8 cellular contexts compared by ENCODE assay signal in the genomic region with DNA sequence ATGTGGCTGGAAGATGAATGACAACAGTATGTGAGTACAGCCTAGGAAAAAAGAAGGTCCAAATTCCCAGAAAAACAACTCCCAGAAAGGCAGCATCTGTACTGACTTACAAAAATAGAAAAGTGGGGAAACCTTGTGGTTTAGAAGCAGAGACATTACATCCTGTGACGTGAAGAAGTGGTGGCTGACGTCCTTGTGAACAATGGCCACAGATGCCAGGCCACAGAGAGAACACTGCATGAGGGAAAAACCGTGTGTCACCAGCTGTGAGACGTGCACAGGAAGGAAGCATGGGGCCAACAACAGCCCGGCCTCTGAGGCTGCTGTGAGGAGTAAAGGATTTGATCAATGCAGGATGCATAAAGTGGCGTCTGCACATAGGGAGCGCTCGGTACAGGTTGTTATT.
DNase-seq lines count a peak whose midpoint lies in the region; ATAC-seq and TF ChIP-seq lines count a peak whose summit lies in the region.

No MANE protein-coding gene starts in this region.

- H3K9me3 ChIP-seq in CD4-positive, alpha-beta memory T cell (ENCODE audit: control insufficient read depth in 1 of 2, low read length in 2 of 2): no peaks in the 10 kb centered on the region
- H3K9me3 ChIP-seq in heart right ventricle: no peaks in the 10 kb centered on the region

- ATAC-seq in HG03108 (IDR thresholded peaks at IDR 0.05; ENCODE audit: unreplicated experiment) (peak; percentile 57), heart right ventricle (peak in 6 of 8 donors; percentile 26 to 90 (median 60))

- H3K4me3 ChIP-seq in CD4-positive, alpha-beta memory T cell (ENCODE audit: low read length in 2 of 2): no peak overlapping the region
- H3K4me3 ChIP-seq in heart right ventricle (no peak overlapping the region), H7 (ENCODE audit: insufficient read depth, low read depth, low read length) (no peak overlapping the region)

- no peaks in the 10 kb centered on the region for H3K27me3 ChIP-seq in CD4-positive, alpha-beta memory T cell (ENCODE audit: insufficient read depth, low read length)
- H3K27me3 ChIP-seq in heart right ventricle (no peaks in the 10 kb centered on the region), H7 (ENCODE audit: control insufficient read depth, insufficient read depth, low read length) (no peaks in the 10 kb centered on the region)

- H3K9me3 Mint-ChIP-seq in CD4-positive, alpha-beta memory T cell: peaks cover 0 to 2% (median 0%) of the 10 kb centered on the region in 8 donors
- H3K9me3 Mint-ChIP-seq in activated CD4-positive, alpha-beta memory T cell treated with anti-CD3 and anti-CD28 coated beads, Interleukin-2, amount 10 ng/mL, durations not matched to agents 7 days and 5 days: no peaks in the 10 kb centered on the region
- peaks cover 7% of the 10 kb centered on the region for H3K9me3 Mint-ChIP-seq in type B pancreatic cell

- H3K4me1 ChIP-seq in CD4-positive, alpha-beta memory T cell (ENCODE audit: insufficient read depth, low read length): no peaks in the 10 kb centered on the region
- peaks cover 0 to 10% (median 0%) of the 10 kb centered on the region in 9 donors for H3K4me1 ChIP-seq in heart right ventricle

- TF ChIP-seq CTCF in heart right ventricle (IDR thresholded peaks at IDR 0.05): no peak
- no peak for TF ChIP-seq CTCF in type B pancreatic cell (conservative IDR thresholded peaks at IDR 0.05)

- H3K27ac Mint-ChIP-seq in CD4-positive, alpha-beta memory T cell: peak overlapping the region in 5 of 7 donors; percentile 10 to 59 (median 31)
- H3K27ac Mint-ChIP-seq in activated CD4-positive, alpha-beta memory T cell treated with anti-CD3 and anti-CD28 coated beads, Interleukin-2, amount 10 ng/mL, durations not matched to agents 7 days and 5 days: peak overlapping the region; percentile 17
- H3K27ac Mint-ChIP-seq in type B pancreatic cell: peak overlapping the region; percentile 90

- no peaks in the 10 kb centered on the region for H3K36me3 Mint-ChIP-seq in CD4-positive, alpha-beta memory T cell
- no peaks in the 10 kb centered on the region for H3K36me3 Mint-ChIP-seq in activated CD4-positive, alpha-beta memory T cell treated with anti-CD3 and anti-CD28 coated beads, Interleukin-2, amount 10 ng/mL, durations not matched to agents 7 days and 5 days (ENCODE audit: low read depth)
- no peaks in the 10 kb centered on the region for H3K36me3 Mint-ChIP-seq in type B pancreatic cell

- 57 to 65% methylated on average over 8 of the region's 8 CpGs for WGBS in heart right ventricle, 2 donors

- POLR2A ChIA-PET in CD4-positive, alpha-beta memory T cell (lab: Charles Lee; ENCODE audit: partially characterized antibody): no interaction called here
- POLR2A ChIA-PET in activated CD4-positive, alpha-beta memory T cell treated with anti-CD3 and anti-CD28 coated beads, Interleukin-2, amount 10 ng/mL, durations not matched to agents 7 days and 5 days (lab: Charles Lee): no interaction called here

- intact Hi-C loops in CD4-positive, alpha-beta memory T cell (cut with micrococcal nuclease): no loop called here
- intact Hi-C loops in heart right ventricle (cut with DNase I): no loop called here

- H3K4me3 Mint-ChIP-seq in CD4-positive, alpha-beta memory T cell: no peak overlapping the region
- H3K4me3 Mint-ChIP-seq in activated CD4-positive, alpha-beta memory T cell treated with anti-CD3 and anti-CD28 coated beads, Interleukin-2, amount 10 ng/mL, durations not matched to agents 7 days and 5 days: no peak overlapping the region
- H3K4me3 Mint-ChIP-seq in type B pancreatic cell: no peak overlapping the region

- H3K27ac ChIP-seq in CD4-positive, alpha-beta memory T cell (ENCODE audit: low read depth, low read length): no peak overlapping the region
- no peak overlapping the region for H3K27ac ChIP-seq in heart right ventricle

- CTCF ChIA-PET in CD4-positive, alpha-beta memory T cell (lab: Charles Lee; ENCODE audit: partially characterized antibody): no interaction called here
- CTCF ChIA-PET in activated CD4-positive, alpha-beta memory T cell treated with anti-CD3 and anti-CD28 coated beads, Interleukin-2, amount 10 ng/mL, durations not matched to agents 7 days and 5 days (lab: Charles Lee): no interaction called here

- peak; percentile 15 to 71 (median 48) for DNase-seq in CD4-positive, alpha-beta memory T cell
- DNase-seq in activated CD4-positive, alpha-beta memory T cell treated with anti-CD3 and anti-CD28 coated beads, Interleukin-2, amount 10 ng/mL, durations not matched to agents 7 days and 5 days: peak; percentile 77
- peak in 1 of 2 donors; percentile 27 for DNase-seq in heart right ventricle
- no peak for DNase-seq in type B pancreatic cell (ENCODE audit: extremely low spot score, unreplicated experiment)
- DNase-seq in NCI-H1436 treated with DMSO at 0.1 percent for 48 hours (lab: John Stamatoyannopoulos, UW): no peak
- DNase-seq in NCI-H446 (lab: John Stamatoyannopoulos, UW): no peak
- DNase-seq in H7: no peak

- peaks cover 0 to 2% of the 10 kb centered on the region in 2 donors for H3K27me3 Mint-ChIP-seq in CD4-positive, alpha-beta memory T cell
- H3K27me3 Mint-ChIP-seq in activated CD4-positive, alpha-beta memory T cell treated with anti-CD3 and anti-CD28 coated beads, Interleukin-2, amount 10 ng/mL, durations not matched to agents 7 days and 5 days: no peaks in the 10 kb centered on the region
- no peaks in the 10 kb centered on the region for H3K27me3 Mint-ChIP-seq in type B pancreatic cell

- no peaks in the 10 kb centered on the region for H3K36me3 ChIP-seq in CD4-positive, alpha-beta memory T cell (ENCODE audit: insufficient read depth, low read length)
- H3K36me3 ChIP-seq in heart right ventricle (no peaks in the 10 kb centered on the region), H7 (replicated peaks; ENCODE audit: control insufficient read depth, insufficient read depth, low read length) (no peaks in the 10 kb centered on the region)

- peaks cover 2 to 19% (median 9%) of the 10 kb centered on the region in 4 donors for H3K4me1 Mint-ChIP-seq in CD4-positive, alpha-beta memory T cell
- H3K4me1 Mint-ChIP-seq in activated CD4-positive, alpha-beta memory T cell treated with anti-CD3 and anti-CD28 coated beads, Interleukin-2, amount 10 ng/mL, durations not matched to agents 7 days and 5 days: peaks cover 24% of the 10 kb centered on the region
- peaks cover 21% of the 10 kb centered on the region for H3K4me1 Mint-ChIP-seq in type B pancreatic cell (ENCODE audit: unreplicated experiment)

Comparison
In these comparisons a context has a peak if more than half of its experiments do, and no peak if none do; other contexts are left out.
1. DNase-seq: peak in CD4-positive, alpha-beta memory T cell (5 of 5) and activated CD4-positive, alpha-beta memory T cell treated with anti-CD3 and anti-CD28 coated beads, Interleukin-2, amount 10 ng/mL, durations not matched to agents 7 days and 5 days (single experiment); none in type B pancreatic cell (single experiment), NCI-H1436 treated with DMSO at 0.1 percent for 48 hours (single experiment), NCI-H446 (0 of 2) and H7 (single experiment).
2. H3K27ac Mint-ChIP-seq: peak in every context shown above with its lines; median percentile 90 in type B pancreatic cell; 31 in CD4-positive, alpha-beta memory T cell; 17 in activated CD4-positive, alpha-beta memory T cell treated with anti-CD3 and anti-CD28 coated beads, Interleukin-2, amount 10 ng/mL, durations not matched to agents 7 days and 5 days.